In genomic region chr2:66122491-66122890, GRCh38 we compare ENCODE assay signal across 30 cellular contexts.
"Had no signal": no experiment of that assay in that cellular context is flagged by ENCODE, and none has a peak within 500 bp of the region (broad histone marks: within the 10 kb centered on the region; RNA-seq: fewer than 3 reads in every experiment).

No MANE protein-coding gene starts in this region.

- H3K36me3 ChIP-seq: adrenal gland, brain microvascular endothelial cell, breast epithelium had no signal

- H3K4me1 ChIP-seq: adrenal gland, body of pancreas, breast epithelium had no signal

- H3K4me3 ChIP-seq: adrenal gland, body of pancreas, breast epithelium had no signal

- H3K27ac ChIP-seq: adrenal gland, body of pancreas, brain microvascular endothelial cell, breast epithelium, VCaP had no signal

- H3K9me3 ChIP-seq: body of pancreas, breast epithelium had no signal

- DNase-seq: activated B cell treated with CpG ODN at 0.5 μM for 24 hours; activated CD4-positive, alpha-beta memory T cell treated with anti-CD3 and anti-CD28 coated beads for 36 hours; activated CD4-positive, alpha-beta T cell treated with anti-CD3 and anti-CD28 coated beads for 4 hours; activated CD4-positive, alpha-beta T cell treated with anti-CD3 and anti-CD28 coated beads, Interleukin-2, amount 10 ng/mL, durations not matched to agents 24 days and 14 days; activated CD4-positive, alpha-beta T cell treated with anti-CD3 and anti-CD28 coated beads, Interleukin-2, amount 50 U/mL, for 1 hour; activated CD4-positive, alpha-beta T cell treated with anti-CD3 and anti-CD28 coated beads, Interleukin-2, amount 50 U/mL, for 4 hours; activated CD4-positive, CD25-positive, alpha-beta regulatory T cell treated with anti-CD3 and anti-CD28 coated beads, Interleukin-2, amount 50 U/mL, for 72 hours; activated CD8-positive, alpha-beta memory T cell treated with anti-CD3 and anti-CD28 coated beads, Interleukin-2, amount 50 U/mL, for 4 hours; activated CD8-positive, alpha-beta T cell treated with anti-CD3 and anti-CD28 coated beads for 36 hours; activated effector memory CD4-positive, alpha-beta T cell treated with anti-CD3 and anti-CD28 coated beads, Interleukin-2, amount 50 U/mL, for 16 hours; activated gamma-delta T cell treated with Interleukin-2 at 50 U/mL for 16 hours; activated naive CD4-positive, alpha-beta T cell; activated naive CD4-positive, alpha-beta T cell treated with anti-CD3 and anti-CD28 coated beads for 36 hours; activated naive CD4-positive, alpha-beta T cell treated with anti-CD3 and anti-CD28 coated beads, Interleukin-2, amount 50 U/mL, for 16 hours; activated naive CD8-positive, alpha-beta T cell treated with anti-CD3 and anti-CD28 coated beads for 36 hours; activated T-cell treated with anti-CD3 and anti-CD28 coated beads for 4 hours; activated T-cell treated with anti-CD3 and anti-CD28 coated beads, Interleukin-2, amount 50 U/mL, for 1 hour; activated T-cell treated with anti-CD3 and anti-CD28 coated beads, Interleukin-2, amount 50 U/mL, for 4 hours; activated T-cell treated with anti-CD3 and anti-CD28 coated beads, Interleukin-2, amount 50 U/mL, for 72 hours; adrenal gland; amniotic stem cell; aorta; body of pancreas; brain microvascular endothelial cell; central memory CD4-positive, alpha-beta T cell; T-helper 1 cell; T-helper 2 cell; T-helper 9 cell had no signal

- H3K27me3 ChIP-seq: adrenal gland, body of pancreas, brain microvascular endothelial cell, breast epithelium had no signal
